ENCODE assay signal across 8 cellular contexts in genomic region chr1:246748006-246748405, GRCh38.
"Had no signal": no experiment of that assay in that cellular context is flagged by ENCODE, and none has a peak within 500 bp of the region (broad histone marks: within the 10 kb centered on the region; RNA-seq: fewer than 3 reads in every experiment).

No MANE protein-coding gene starts in this region.

- DNase-seq: GM23248, GOT3, H7, HFFc6, KG1 had no signal

- ATAC-seq: HCT116, HepG2 had no signal

- H3K4me3 ChIP-seq: GM23248, HAP-1 had no signal
